8 cellular contexts compared by ENCODE assay signal in the genomic region with DNA sequence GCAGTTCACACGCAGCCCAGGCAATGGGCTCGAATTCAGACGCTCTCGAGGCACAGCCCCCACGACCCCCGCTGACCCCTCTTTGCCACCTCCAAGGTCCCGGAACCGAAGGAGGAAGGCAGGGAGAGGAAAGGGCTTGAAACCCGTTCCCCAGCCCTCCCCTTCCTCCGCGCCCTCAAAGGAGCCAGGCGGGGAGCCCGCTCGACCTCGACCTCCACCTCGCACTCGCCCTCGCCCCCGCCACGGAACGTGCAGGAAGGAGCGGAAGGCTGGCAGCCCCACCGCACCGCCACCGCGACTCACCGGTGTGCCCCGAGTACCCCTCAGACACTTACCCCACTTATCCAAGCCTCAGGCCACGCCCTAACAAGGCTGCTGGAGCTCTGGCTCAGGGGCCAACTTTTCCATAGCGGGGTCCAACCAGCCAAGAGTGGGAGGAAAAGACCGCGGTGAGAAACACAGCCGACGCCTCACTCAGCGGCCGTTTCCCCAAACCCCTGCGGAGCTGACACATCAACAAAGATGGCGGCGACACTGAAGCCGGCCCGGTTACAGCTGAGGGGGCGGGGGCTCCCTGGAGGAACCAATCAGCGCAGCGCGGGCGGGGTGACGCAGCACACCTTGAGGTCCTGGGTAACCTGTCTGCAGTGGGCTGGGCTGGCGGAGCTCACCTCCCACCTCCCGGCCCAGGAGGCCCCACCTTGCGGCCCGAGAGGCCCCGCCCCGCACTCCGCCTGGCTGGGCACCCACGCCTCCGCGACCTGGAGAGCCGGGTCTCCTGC. TPM values are rescaled to one million over a fixed set of nuclear protein-coding genes. Genes with fewer than 3 reads are reported as not detected.
DNase-seq lines count a peak whose midpoint lies in the region; ATAC-seq and TF ChIP-seq lines count a peak whose summit lies in the region.

Gene CCDC186 (minus strand): TSS at position 524 of the 782 bp plus-strand sequence. CDS start 10,935 bp downstream, outside the sequence.

- DNase-seq in AG04450 (ENCODE audit: low read depth, low spot score) (peak; percentile 50), NCI-H2196 (lab: John Stamatoyannopoulos, UW; ENCODE audit: unreplicated experiment) (peak; percentile 85), WTC11 (ENCODE audit: low spot score) (peak; percentile 99), cardiac fibroblast (ENCODE audit: low read depth in 2 of 2) (peak; percentile 86 to 89), iPS-NIHi7 (ENCODE audit: extremely low spot score) (peak; percentile 99), smooth muscle cell (lab: John Stamatoyannopoulos, UW; ENCODE audit: unreplicated experiment) (peak; percentile 69)

- H3K9me3 ChIP-seq in AG04450 (ENCODE audit: control insufficient read depth, insufficient read depth, low read length) (no peaks in the 10 kb centered on the region; the same call in 1 of the 2 replicates), smooth muscle cell (replicated peaks; ENCODE audit: low read depth) (no peaks in the 10 kb centered on the region)

- TF ChIP-seq CTCF in AG04450 (IDR thresholded peaks at IDR 0.05; ENCODE audit: low read depth, low read length) (no peak), WTC11 (IDR thresholded peaks at IDR 0.05) (no peak), cardiac fibroblast (IDR thresholded peaks at IDR 0.05; ENCODE audit: low read depth, low read length) (no peak), smooth muscle cell (IDR thresholded peaks at IDR 0.05; ENCODE audit: borderline replicate concordance, insufficient read depth, poor library complexity, severe bottlenecking) (no peak)

- peak within 1 kb of the TSS; percentile 99 for H3K27ac Mint-ChIP-seq in WTC11

- WGBS in smooth muscle cell (ENCODE audit: low lambda C conversion rate) = 1% methylated on average over 54 of the region's 58 CpGs

- H4K20me1 ChIP-seq in smooth muscle cell (ENCODE audit: low read depth) = peaks cover 42% of the 10 kb centered on the region

- POLR2A ChIA-PET in AG04450 (lab: Yijun Ruan, JAX) = interaction anchor here (0.5 to 0.7 kb wide), 3 partner anchors 130 to 437 kb away, joined by 3 to 4 read pairs (median 3); no protein-coding TSS in a partner anchor
- POLR2A ChIA-PET in WTC11 (lab: Charles Lee) = interaction anchor here (0.7 to 1.0 kb wide), 2 partner anchors 230 to 231 kb away, joined by 3 to 4 read pairs; partner anchors contain the start of gene AFAP1L2

- peaks cover 54% of the 10 kb centered on the region for H3K79me2 ChIP-seq in smooth muscle cell (ENCODE audit: low read depth)

- no peaks in the 10 kb centered on the region for H3K36me3 ChIP-seq in smooth muscle cell (ENCODE audit: low read depth)

- peaks cover 6% of the 10 kb centered on the region for H3K27me3 Mint-ChIP-seq in WTC11 (ENCODE audit: low read depth)

- no peaks in the 10 kb centered on the region for H3F3A ChIP-seq in smooth muscle cell (ENCODE audit: low read depth)

- H3K9ac ChIP-seq in smooth muscle cell (ENCODE audit: low read depth) = peak within 1 kb of the TSS; percentile 98

- H3K4me3 Mint-ChIP-seq in WTC11 = peak within 1 kb of the TSS; percentile 99

- CTCF ChIA-PET in AG04450 (lab: Charles Lee) (interaction anchor here (0.5 kb wide), 1 partner anchor 34 kb away, joined by 3 read pairs; no protein-coding TSS in a partner anchor), WTC11 (lab: Charles Lee) (interaction anchor here (0.6 to 1.1 kb wide), 6 partner anchors 20 to 285 kb away, joined by 3 to 9 read pairs (median 3); no protein-coding TSS in a partner anchor)

- H3K36me3 Mint-ChIP-seq in WTC11 = peaks cover 20% of the 10 kb centered on the region

- H3K9me3 Mint-ChIP-seq in WTC11 = peaks cover 9% of the 10 kb centered on the region

- H3K4me1 ChIP-seq in smooth muscle cell (ENCODE audit: low read depth) = peaks cover 3% of the 10 kb centered on the region

- H3K4me2 ChIP-seq in smooth muscle cell = peak within 1 kb of the TSS; percentile 88

- ATAC-seq in GM18873 (IDR thresholded peaks at IDR 0.05; ENCODE audit: low FRiP score, unreplicated experiment) (peak; percentile 98), HG03135 (IDR thresholded peaks at IDR 0.05; ENCODE audit: unreplicated experiment) (peak; percentile 100), WTC11 (peak; percentile 99)

- peaks cover 31% of the 10 kb centered on the region for H3K4me1 Mint-ChIP-seq in WTC11

- H2AFZ ChIP-seq in smooth muscle cell (ENCODE audit: low read depth) = peak within 1 kb of the TSS; percentile 94

- H3K27me3 ChIP-seq in AG04450 (ENCODE audit: control insufficient read depth, insufficient read depth, low read length) (peaks cover 11% of the 10 kb centered on the region), smooth muscle cell (ENCODE audit: low read depth) (no peaks in the 10 kb centered on the region)

- peak within 1 kb of the TSS; percentile 74 for H3K27ac ChIP-seq in AG04450 (ENCODE audit: low read depth, low read length)
- H3K27ac ChIP-seq in smooth muscle cell (ENCODE audit: low read depth) = peak within 1 kb of the TSS; percentile 95

- H3K4me3 ChIP-seq in AG04450 (ENCODE audit: low read depth, low read length) (peak within 1 kb of the TSS; percentile 100), cardiac fibroblast (replicated peaks in 1 of 2; ENCODE audit: low read depth in 2 of 2, low read length in 2 of 2) (peak within 1 kb of the TSS; percentile 100), smooth muscle cell (peak within 1 kb of the TSS; percentile 98)

TF ChIP-seq in WTC11, 78 proteins besides CTCF, POLR2A, EP300 and RAD21 (continues in another document):
- TF ChIP-seq ATF1 (CRISPR knock-in tag; IDR thresholded peaks at IDR 0.05) (no peak; the same call in 1 of the 2 replicates), IRF2 (CRISPR knock-in tag; IDR thresholded peaks at IDR 0.05; ENCODE audit: borderline replicate concordance, low read depth) (no peak), FOXK1 (CRISPR knock-in tag; IDR thresholded peaks at IDR 0.05) (peak; percentile 94), NFYB (CRISPR knock-in tag; conservative IDR thresholded peaks at IDR 0.05; ENCODE audit: low read depth) (peak; percentile 87), ETV6 (CRISPR knock-in tag; IDR thresholded peaks at IDR 0.05) (peak; percentile 54; the same call in 1 of the 2 replicates), E2F1 (CRISPR knock-in tag; IDR thresholded peaks at IDR 0.05) (0 out of 2 replicates have a peak, but pooled peaks have one; percentile 40), ZNF121 (CRISPR knock-in tag; IDR thresholded peaks at IDR 0.05) (no peak), CREB1 (CRISPR knock-in tag; IDR thresholded peaks at IDR 0.05) (no peak)
- TF ChIP-seq, protein P1, sequence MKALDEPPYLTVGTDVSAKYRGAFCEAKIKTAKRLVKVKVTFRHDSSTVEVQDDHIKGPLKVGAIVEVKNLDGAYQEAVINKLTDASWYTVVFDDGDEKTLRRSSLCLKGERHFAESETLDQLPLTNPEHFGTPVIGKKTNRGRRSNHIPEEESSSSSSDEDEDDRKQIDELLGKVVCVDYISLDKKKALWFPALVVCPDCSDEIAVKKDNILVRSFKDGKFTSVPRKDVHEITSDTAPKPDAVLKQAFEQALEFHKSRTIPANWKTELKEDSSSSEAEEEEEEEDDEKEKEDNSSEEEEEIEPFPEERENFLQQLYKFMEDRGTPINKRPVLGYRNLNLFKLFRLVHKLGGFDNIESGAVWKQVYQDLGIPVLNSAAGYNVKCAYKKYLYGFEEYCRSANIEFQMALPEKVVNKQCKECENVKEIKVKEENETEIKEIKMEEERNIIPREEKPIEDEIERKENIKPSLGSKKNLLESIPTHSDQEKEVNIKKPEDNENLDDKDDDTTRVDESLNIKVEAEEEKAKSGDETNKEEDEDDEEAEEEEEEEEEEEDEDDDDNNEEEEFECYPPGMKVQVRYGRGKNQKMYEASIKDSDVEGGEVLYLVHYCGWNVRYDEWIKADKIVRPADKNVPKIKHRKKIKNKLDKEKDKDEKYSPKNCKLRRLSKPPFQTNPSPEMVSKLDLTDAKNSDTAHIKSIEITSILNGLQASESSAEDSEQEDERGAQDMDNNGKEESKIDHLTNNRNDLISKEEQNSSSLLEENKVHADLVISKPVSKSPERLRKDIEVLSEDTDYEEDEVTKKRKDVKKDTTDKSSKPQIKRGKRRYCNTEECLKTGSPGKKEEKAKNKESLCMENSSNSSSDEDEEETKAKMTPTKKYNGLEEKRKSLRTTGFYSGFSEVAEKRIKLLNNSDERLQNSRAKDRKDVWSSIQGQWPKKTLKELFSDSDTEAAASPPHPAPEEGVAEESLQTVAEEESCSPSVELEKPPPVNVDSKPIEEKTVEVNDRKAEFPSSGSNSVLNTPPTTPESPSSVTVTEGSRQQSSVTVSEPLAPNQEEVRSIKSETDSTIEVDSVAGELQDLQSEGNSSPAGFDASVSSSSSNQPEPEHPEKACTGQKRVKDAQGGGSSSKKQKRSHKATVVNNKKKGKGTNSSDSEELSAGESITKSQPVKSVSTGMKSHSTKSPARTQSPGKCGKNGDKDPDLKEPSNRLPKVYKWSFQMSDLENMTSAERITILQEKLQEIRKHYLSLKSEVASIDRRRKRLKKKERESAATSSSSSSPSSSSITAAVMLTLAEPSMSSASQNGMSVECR (CRISPR knock-in tag; IDR thresholded peaks at IDR 0.05; ENCODE audit: borderline replicate concordance) = peak; percentile 81; the same call in 1 of the 2 replicates
- TF ChIP-seq, protein P2, sequence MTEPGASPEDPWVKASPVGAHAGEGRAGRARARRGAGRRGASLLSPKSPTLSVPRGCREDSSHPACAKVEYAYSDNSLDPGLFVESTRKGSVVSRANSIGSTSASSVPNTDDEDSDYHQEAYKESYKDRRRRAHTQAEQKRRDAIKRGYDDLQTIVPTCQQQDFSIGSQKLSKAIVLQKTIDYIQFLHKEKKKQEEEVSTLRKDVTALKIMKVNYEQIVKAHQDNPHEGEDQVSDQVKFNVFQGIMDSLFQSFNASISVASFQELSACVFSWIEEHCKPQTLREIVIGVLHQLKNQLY (CRISPR knock-in tag; IDR thresholded peaks at IDR 0.05) = peak; percentile 59; the same call in 1 of the 2 replicates

RNA-seq across cellular contexts. Expression of gene CCDC186, which starts in this region (rescaled TPM):
- polyA plus RNA-seq in AG04450 (2011; rRNA removed) (5.8 and 9.6 TPM in 2 replicates), smooth muscle cell (14.6 and 16.2 TPM in 2 replicates)
- polyA minus RNA-seq in AG04450 (2011; rRNA and poly(A)+ RNA removed) = 3.7 and 7.7 TPM in 2 replicates
- total RNA-seq in WTC11 (2021) (23.3 to 32.7 TPM (median 24.5 TPM) in 3 replicates), smooth muscle cell (27.9 and 58.8 TPM in 2 replicates)

Comparison
In these comparisons a context has a peak if more than half of its experiments do, and no peak if none do; other contexts are left out.
1. Peak in every context shown above with its lines: DNase-seq, ATAC-seq, H3K4me3 ChIP-seq and H3K27ac ChIP-seq.